In genomic region chr14:103521438-103521961, GRCh38 we compare ENCODE assay signal across 6 cellular contexts. TPM values are rescaled to one million over a fixed set of nuclear protein-coding genes. Genes with fewer than 3 reads are reported as not detected.
DNase-seq lines count a peak whose midpoint lies in the region; TF ChIP-seq lines count a peak whose summit lies in the region.

No MANE protein-coding gene starts in this region.

- no peak overlapping the region for H3K9ac ChIP-seq in trophoblast cell (ENCODE audit: low read length)

- H3K9me3 ChIP-seq in trophoblast cell (ENCODE audit: insufficient read depth, low read depth, low read length) = peaks cover 4% of the 10 kb centered on the region

- H3K4ac ChIP-seq in trophoblast cell (ENCODE audit: low read depth, low read length) = no peak overlapping the region

- peaks cover 1% of the 10 kb centered on the region for H3K79me2 ChIP-seq in trophoblast cell (ENCODE audit: control insufficient read depth, insufficient read depth, low read length, poor library complexity)

- DNase-seq in DMS 273 (lab: John Stamatoyannopoulos, UW; ENCODE audit: unreplicated experiment) (peak; percentile 66), DMS 273 treated with DMSO at 0.1 percent for 48 hours (lab: John Stamatoyannopoulos, UW) (no peak), coronary artery (ENCODE audit: low spot score) (no peak), trophoblast cell (no peak), middle frontal gyrus (ENCODE audit: extremely low spot score, low spot score) (no peak)
- DNase-seq in stimulated activated CD4-positive, alpha-beta T cell treated with anti-CD3 and anti-CD28 coated beads, Interleukin-12 subunit alpha, Interleukin-12 subunit beta, amount 100 ng/mL, for 4 hours = no peak

- peaks cover 3% of the 10 kb centered on the region for H3K79me1 ChIP-seq in trophoblast cell (ENCODE audit: low read length)

- no CpG with 5 or more reads among the region's 78 CpGs for WGBS in trophoblast cell (ENCODE audit: extremely low coverage, insufficient coverage, insufficient read length)

- H3K23ac ChIP-seq in trophoblast cell (ENCODE audit: low read length) = no peak overlapping the region

- no peak overlapping the region for H2AK5ac ChIP-seq in trophoblast cell (ENCODE audit: low read length)

- H2BK120ac ChIP-seq in trophoblast cell (ENCODE audit: insufficient read depth, low read length, poor library complexity) = no peak overlapping the region

- H3K4me3 ChIP-seq in coronary artery (peak overlapping the region; percentile 74), trophoblast cell (ENCODE audit: low read depth, low read length) (peak overlapping the region; percentile 55)

- H4K91ac ChIP-seq in trophoblast cell (ENCODE audit: low read depth, low read length) = no peak overlapping the region

- no peak overlapping the region for H3K14ac ChIP-seq in trophoblast cell (ENCODE audit: low read length)

- no peak overlapping the region for H3K18ac ChIP-seq in trophoblast cell (ENCODE audit: low read length)

- H2BK5ac ChIP-seq in trophoblast cell (ENCODE audit: low read depth, low read length, poor library complexity) = no peak overlapping the region

- H3K27ac ChIP-seq in coronary artery (peak overlapping the region; percentile 76 to 96), trophoblast cell (ENCODE audit: low read depth, low read length) (no peak overlapping the region)

- H3K4me1 ChIP-seq in trophoblast cell (ENCODE audit: control insufficient read depth in 1 of 2, insufficient read depth in 2 of 2, low read length in 2 of 2) = peaks cover 14 to 19% of the 10 kb centered on the region in 2 experiments

- peak overlapping the region; percentile 83 for H3K4me2 ChIP-seq in trophoblast cell (ENCODE audit: low read length)

- peaks cover 27% of the 10 kb centered on the region for H3K27me3 ChIP-seq in trophoblast cell (ENCODE audit: insufficient read depth, low read length)

- TF ChIP-seq CTCF in coronary artery (IDR thresholded peaks at IDR 0.05) = no peak

- no peak overlapping the region for H2BK12ac ChIP-seq in trophoblast cell (ENCODE audit: low read length)

- H3K36me3 ChIP-seq in trophoblast cell (ENCODE audit: control insufficient read depth in 1 of 2, insufficient read depth in 2 of 2, low read length in 2 of 2) = peaks cover 0 to 2% of the 10 kb centered on the region in 2 experiments

- no peak overlapping the region for H4K12ac ChIP-seq in trophoblast cell (ENCODE audit: low read depth, low read length)

- peak overlapping the region; percentile 40 for H4K8ac ChIP-seq in trophoblast cell (ENCODE audit: low read depth, low read length)

- peak overlapping the region; percentile 60 for H2AFZ ChIP-seq in trophoblast cell (ENCODE audit: insufficient read depth, low read length, poor library complexity)

RNA-seq across cellular contexts. Expression of gene CKB, which starts 1.1 kb away (rescaled TPM):
- 102 and 110 TPM in 2 replicates for polyA plus RNA-seq in trophoblast cell (2013)

RNA-seq across cellular contexts. Expression of gene TRMT61A, which starts 7.5 kb away (rescaled TPM):
- 3.4 and 3.5 TPM in 2 replicates for polyA plus RNA-seq in trophoblast cell (2013)

RNA-seq across cellular contexts. Expression of gene BAG5, which starts 41.0 kb away (rescaled TPM):
- polyA plus RNA-seq in trophoblast cell (2013) = 21.3 and 22.2 TPM in 2 replicates

RNA-seq across cellular contexts. Expression of gene COA8, which starts 41.3 kb away (rescaled TPM):
- polyA plus RNA-seq in trophoblast cell (2013) = 42.0 and 45.6 TPM in 2 replicates
